Comparison of ENCODE assay signal across 8 cellular contexts in genomic region chr4:82372874-82373815, GRCh38. TPM values are rescaled to one million over a fixed set of nuclear protein-coding genes. Genes with fewer than 3 reads are reported as not detected.
DNase-seq lines count a peak whose midpoint lies in the region; ATAC-seq, FAIRE-seq and TF ChIP-seq lines count a peak whose summit lies in the region.

No MANE protein-coding gene starts in this region.

- no peak for TF ChIP-seq RAD21 in A549 (conservative IDR thresholded peaks at IDR 0.05 in 1 of 2, IDR thresholded peaks at IDR 0.05 in 1 of 2)

- H3K27ac ChIP-seq in A549 = peak overlapping the region; percentile 97 to 100

- H3K4me1 ChIP-seq in A549 = peaks cover 35% of the 10 kb centered on the region

- no peak for TF ChIP-seq CTCF in A549 (IDR thresholded peaks at IDR 0.05)

- no peak for FAIRE-seq in A549 (lab: Jason Lieb, UNC)

- peak; percentile 67 to 69 for ATAC-seq in A549
- peak; percentile 18 for ATAC-seq in HG03095 (IDR thresholded peaks at IDR 0.05; ENCODE audit: unreplicated experiment)

- no peak for TF ChIP-seq EP300 in A549 (IDR thresholded peaks at IDR 0.05)

- POLR2A ChIA-PET in A549 (lab: Yijun Ruan, JAX) = interaction anchor here (0.7 to 2.9 kb wide), 8 partner anchors 11 to 88 kb away, joined by 3 to 61 read pairs (median 7); partner anchors contain the start of gene HNRNPDL

- H3K4me3 ChIP-seq in A549 = peak overlapping the region; percentile 85

- DNase-seq in A549 (ENCODE audit: low read depth in 1 of 2, low spot score in 1 of 2) = peak; percentile 69 to 86
- DNase-seq in NCI-H2171 treated with DMSO at 0.1 percent for 48 hours (lab: John Stamatoyannopoulos, UW) = peak; percentile 70
- DNase-seq in activated CD4-positive, CD25-positive, alpha-beta regulatory T cell (lab: John Stamatoyannopoulos, UW) = peak; percentile 58 to 67 (median 64)
- DNase-seq in central memory CD4-positive, alpha-beta T cell = peak; percentile 63
- DNase-seq in kidney glomerular epithelial cell (lab: John Stamatoyannopoulos, UW) = peak; percentile 71
- peak; percentile 70 to 78 for DNase-seq in stimulated activated CD4-positive, alpha-beta T cell treated with anti-CD3 and anti-CD28 coated beads, Interleukin-15, amount 100 ng/mL, for 48 hours (ENCODE audit: low read depth in 2 of 2)

- WGBS in A549 (ENCODE audit: missing lambda C conversion rate) = 0% methylated on average over 24 of the region's 75 CpGs

- CTCF ChIA-PET in A549 (lab: Yijun Ruan, JAX) = interaction anchor here (1.2 to 1.9 kb wide), 2 partner anchors 12 to 56 kb away, joined by 4 to 12 read pairs; no protein-coding TSS in a partner anchor

- H3K4me2 ChIP-seq in A549 = peak overlapping the region; percentile 92

- no peak for TF ChIP-seq POLR2A in A549 (IDR thresholded peaks at IDR 0.05; ENCODE audit: low read length)
- peak; percentile 44 for TF ChIP-seq POLR2A in GM18526 (IDR thresholded peaks at IDR 0.05; ENCODE audit: extremely low read depth, insufficient read length)

- H3K9me3 ChIP-seq in A549 = no peaks in the 10 kb centered on the region

TF ChIP-seq in A549, 52 proteins besides CTCF, POLR2A, EP300 and RAD21:
- TF ChIP-seq HOXB5 (CRISPR knock-in tag; IDR thresholded peaks at IDR 0.05) (0 out of 2 replicates have a peak, but pooled peaks have one; percentile 15), E2F6 (IDR thresholded peaks at IDR 0.05; ENCODE audit: borderline replicate concordance, low read depth) (peak; percentile 16; the same call in 1 of the 2 replicates), ZSCAN20 (CRISPR knock-in tag; IDR thresholded peaks at IDR 0.05) (no peak), MAX (IDR thresholded peaks at IDR 0.05) (peak; percentile 70; the same call in 1 of the 2 replicates), SMC3 (IDR thresholded peaks at IDR 0.05) (no peak), MYC (IDR thresholded peaks at IDR 0.05; ENCODE audit: borderline replicate concordance, low read length) (peak; percentile 90)

RNA-seq across cellular contexts. Expression of gene HNRNPD, which starts 0.6 kb away (rescaled TPM):
- polyA plus RNA-seq in A549 (2011; rRNA removed) (65.5 and 125 TPM in 2 replicates), A549 (2017; fragmentation: RNase III; extraction: RNeasy Plus Mini Kit Qiagen cat#74134 plus additional on column Dnase treatment) (434 to 480 TPM (median 446 TPM) in 3 replicates)
- 193 and 220 TPM in 2 replicates for polyA plus RNA-seq in A549 (2012; cell fraction: cytosol; rRNA removed)
- polyA plus RNA-seq in A549 (2012; cell fraction: nucleus; rRNA removed) = 249 and 286 TPM in 2 replicates
- 14.6 and 14.9 TPM in 2 replicates for polyA minus RNA-seq in A549 (2011; rRNA and poly(A)+ RNA removed)

RNA-seq across cellular contexts. Expression of gene HNRNPDL, which starts 57.1 kb away (rescaled TPM):
- 164 and 321 TPM in 2 replicates for polyA plus RNA-seq in A549 (2011; rRNA removed)
- polyA plus RNA-seq in A549 (2012; cell fraction: cytosol; rRNA removed) = 148 and 201 TPM in 2 replicates
- 99.1 and 148 TPM in 2 replicates for polyA plus RNA-seq in A549 (2012; cell fraction: nucleus; rRNA removed)
- polyA plus RNA-seq in A549 (2017; fragmentation: RNase III; extraction: RNeasy Plus Mini Kit Qiagen cat#74134 plus additional on column Dnase treatment) = 369 to 406 TPM (median 397 TPM) in 3 replicates
- polyA minus RNA-seq in A549 (2011; rRNA and poly(A)+ RNA removed) = 28.8 and 30.9 TPM in 2 replicates

RNA-seq across cellular contexts. Expression of gene ENOPH1, which starts 57.2 kb away (rescaled TPM):
- 22.3 and 29.3 TPM in 2 replicates for polyA plus RNA-seq in A549 (2011; rRNA removed)
- 10.9 and 11.7 TPM in 2 replicates for polyA plus RNA-seq in A549 (2012; cell fraction: cytosol; rRNA removed)
- polyA plus RNA-seq in A549 (2012; cell fraction: nucleus; rRNA removed) = 5.2 and 6.0 TPM in 2 replicates
- 41.0 to 43.5 TPM (median 42.8 TPM) in 3 replicates for polyA plus RNA-seq in A549 (2017; fragmentation: RNase III; extraction: RNeasy Plus Mini Kit Qiagen cat#74134 plus additional on column Dnase treatment)
- 7.8 and 8.5 TPM in 2 replicates for polyA minus RNA-seq in A549 (2011; rRNA and poly(A)+ RNA removed)

Comparison
In these comparisons a context has a peak if more than half of its experiments do, and no peak if none do; other contexts are left out.
1. Peak in every context shown above with its lines: DNase-seq, ATAC-seq, H3K4me3 ChIP-seq and H3K27ac ChIP-seq.